1 cellular context compared by ENCODE assay signal in the genomic region with DNA sequence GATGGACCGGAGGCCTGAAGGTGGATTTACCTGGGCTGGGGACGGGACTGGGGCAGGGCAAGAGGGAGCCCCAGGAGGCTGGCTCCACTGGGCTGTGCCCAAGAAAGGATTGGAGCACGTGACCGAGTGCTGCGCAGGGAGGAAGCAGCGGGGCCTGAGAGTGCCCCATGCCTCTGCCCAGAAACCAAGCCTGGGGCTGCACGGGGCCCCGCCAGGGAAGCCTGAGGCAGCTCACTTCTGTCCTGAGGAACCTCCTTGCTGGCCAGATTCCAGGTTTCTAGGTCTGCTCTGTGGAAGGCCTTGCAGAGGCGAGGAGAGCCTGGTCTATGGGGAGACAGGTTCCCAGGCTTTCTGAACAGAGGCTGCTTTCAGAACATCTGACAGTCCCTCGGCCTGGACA.
TF ChIP-seq lines count a peak whose summit lies in the region.

No MANE protein-coding gene starts in this region.

TF ChIP-seq in GM12878, 131 proteins besides CTCF, POLR2A, EP300 and RAD21:
- TF ChIP-seq, protein P1, sequence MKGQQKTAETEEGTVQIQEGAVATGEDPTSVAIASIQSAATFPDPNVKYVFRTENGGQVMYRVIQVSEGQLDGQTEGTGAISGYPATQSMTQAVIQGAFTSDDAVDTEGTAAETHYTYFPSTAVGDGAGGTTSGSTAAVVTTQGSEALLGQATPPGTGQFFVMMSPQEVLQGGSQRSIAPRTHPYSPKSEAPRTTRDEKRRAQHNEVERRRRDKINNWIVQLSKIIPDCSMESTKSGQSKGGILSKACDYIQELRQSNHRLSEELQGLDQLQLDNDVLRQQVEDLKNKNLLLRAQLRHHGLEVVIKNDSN (IDR thresholded peaks at IDR 0.05; ENCODE audit: borderline replicate concordance, extremely low read length, insufficient read depth, low read depth, low read length), result peak; percentile 21
- TF ChIP-seq, protein P2, sequence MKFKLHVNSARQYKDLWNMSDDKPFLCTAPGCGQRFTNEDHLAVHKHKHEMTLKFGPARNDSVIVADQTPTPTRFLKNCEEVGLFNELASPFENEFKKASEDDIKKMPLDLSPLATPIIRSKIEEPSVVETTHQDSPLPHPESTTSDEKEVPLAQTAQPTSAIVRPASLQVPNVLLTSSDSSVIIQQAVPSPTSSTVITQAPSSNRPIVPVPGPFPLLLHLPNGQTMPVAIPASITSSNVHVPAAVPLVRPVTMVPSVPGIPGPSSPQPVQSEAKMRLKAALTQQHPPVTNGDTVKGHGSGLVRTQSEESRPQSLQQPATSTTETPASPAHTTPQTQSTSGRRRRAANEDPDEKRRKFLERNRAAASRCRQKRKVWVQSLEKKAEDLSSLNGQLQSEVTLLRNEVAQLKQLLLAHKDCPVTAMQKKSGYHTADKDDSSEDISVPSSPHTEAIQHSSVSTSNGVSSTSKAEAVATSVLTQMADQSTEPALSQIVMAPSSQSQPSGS (IDR thresholded peaks at IDR 0.05; ENCODE audit: low read length), result no peak
